Comparison of ENCODE assay signal across 39 cellular contexts in genomic region chr9:16877256-16877655, GRCh38. TPM values are rescaled to one million over a fixed set of nuclear protein-coding genes. Genes with fewer than 3 reads are reported as not detected.
"Had no signal": no experiment of that assay in that cellular context is flagged by ENCODE, and none has a peak within 500 bp of the region (broad histone marks: within the 10 kb centered on the region; RNA-seq: fewer than 3 reads in every experiment).

No MANE protein-coding gene starts in this region.

- H3K9me3 ChIP-seq: adrenal gland, ascending aorta, body of pancreas had no signal

- H3K4me1 ChIP-seq: adrenal gland, ascending aorta, body of pancreas, breast epithelium had no signal

- H3K36me3 Mint-ChIP-seq: activated naive CD4-positive, alpha-beta T cell treated with anti-CD3 and anti-CD28 coated beads, Interleukin-2, amount 10 ng/mL, durations not matched to agents 7 days and 5 days; activated naive CD4-positive, alpha-beta T cell treated with anti-CD3 and anti-CD28 coated beads, Interleukin-2, amount 50 U/mL, for 24 hours; activated naive CD8-positive, alpha-beta T cell; activated naive CD8-positive, alpha-beta T cell treated with anti-CD3 and anti-CD28 coated beads for 36 hours; activated naive CD8-positive, alpha-beta T cell treated with anti-CD3 and anti-CD28 coated beads, Interleukin-2, amount 10 ng/mL, durations not matched to agents 7 days and 5 days; brain had no signal

- H3K27me3 ChIP-seq: adrenal gland, ascending aorta, body of pancreas, brain microvascular endothelial cell, breast epithelium had no signal

- DNase-seq: activated effector memory CD4-positive, alpha-beta T cell treated with anti-CD3 and anti-CD28 coated beads, Interleukin-2, amount 50 U/mL, for 16 hours; activated effector memory CD4-positive, alpha-beta T cell treated with Interleukin-2 at 50 U/mL for 16 hours; activated gamma-delta T cell; activated gamma-delta T cell treated with Interleukin-2 at 50 U/mL for 16 hours; activated naive CD4-positive, alpha-beta T cell; activated naive CD4-positive, alpha-beta T cell treated with anti-CD3 and anti-CD28 coated beads for 36 hours; activated naive CD4-positive, alpha-beta T cell treated with anti-CD3 and anti-CD28 coated beads, Interleukin-2, amount 10 ng/mL, durations not matched to agents 7 days and 5 days; activated naive CD4-positive, alpha-beta T cell treated with anti-CD3 and anti-CD28 coated beads, Interleukin-2, amount 50 U/mL, for 16 hours; activated naive CD4-positive, alpha-beta T cell treated with Interleukin-2 at 50 U/mL for 16 hours; activated naive CD8-positive, alpha-beta T cell treated with anti-CD3 and anti-CD28 coated beads for 36 hours; activated naive CD8-positive, alpha-beta T cell treated with anti-CD3 and anti-CD28 coated beads, Interleukin-2, amount 10 ng/mL, durations not matched to agents 7 days and 5 days; activated naive CD8-positive, alpha-beta T cell treated with anti-CD3 and anti-CD28 coated beads, Interleukin-2, amount 50 U/mL, for 24 hours; activated T-cell treated with anti-CD3 and anti-CD28 coated beads for 4 hours; activated T-cell treated with anti-CD3 and anti-CD28 coated beads, Interleukin-2, amount 50 U/mL, for 1 hour; activated T-cell treated with anti-CD3 and anti-CD28 coated beads, Interleukin-2, amount 50 U/mL, for 24 hours; activated T-cell treated with anti-CD3 and anti-CD28 coated beads, Interleukin-2, amount 50 U/mL, for 4 hours; activated T-cell treated with anti-CD3 and anti-CD28 coated beads, Interleukin-2, amount 50 U/mL, for 48 hours; activated T-cell treated with anti-CD3 and anti-CD28 coated beads, Interleukin-2, amount 50 U/mL, for 72 hours; adrenal gland; amniotic stem cell; amygdala; anterior cingulate cortex; aorta; body of pancreas; brain microvascular endothelial cell; caudate nucleus; central memory CD4-positive, alpha-beta T cell; cerebellar nuclear complex had no signal

- H3K27ac ChIP-seq: adrenal gland, ascending aorta, body of pancreas, brain microvascular endothelial cell, breast epithelium, cardiac muscle cell had no signal

- ATAC-seq: activated naive CD4-positive, alpha-beta T cell treated with anti-CD3 and anti-CD28 coated beads, Interleukin-2, amount 50 U/mL, for 72 hours; activated naive CD8-positive, alpha-beta T cell treated with anti-CD3 and anti-CD28 coated beads, Interleukin-2, amount 50 U/mL, for 24 hours; activated T-cell treated with anti-CD3 and anti-CD28 coated beads, Interleukin-2, amount 50 U/mL, for 4 hours; activated T-cell treated with anti-CD3 and anti-CD28 coated beads, Interleukin-2, amount 50 U/mL, for 72 hours; activated T-helper 17 cell treated with anti-CD3 and anti-CD28 coated beads, Interleukin-2, amount 50 U/mL, for 72 hours; body of pancreas had no signal

- H3K4me1 Mint-ChIP-seq: activated naive CD4-positive, alpha-beta T cell treated with anti-CD3 and anti-CD28 coated beads, Interleukin-2, amount 10 ng/mL, durations not matched to agents 7 days and 5 days; activated naive CD4-positive, alpha-beta T cell treated with anti-CD3 and anti-CD28 coated beads, Interleukin-2, amount 50 U/mL, for 24 hours; activated naive CD8-positive, alpha-beta T cell treated with anti-CD3 and anti-CD28 coated beads for 36 hours; activated naive CD8-positive, alpha-beta T cell treated with anti-CD3 and anti-CD28 coated beads, Interleukin-2, amount 50 U/mL, for 24 hours; activated T-helper 17 cell treated with anti-CD3 and anti-CD28 coated beads, Interleukin-2, amount 50 U/mL, for 72 hours; brain; central memory CD8-positive, alpha-beta T cell had no signal

- H3K4me3 Mint-ChIP-seq: activated naive CD4-positive, alpha-beta T cell treated with anti-CD3 and anti-CD28 coated beads for 36 hours; activated naive CD4-positive, alpha-beta T cell treated with anti-CD3 and anti-CD28 coated beads, Interleukin-2, amount 10 ng/mL, durations not matched to agents 7 days and 5 days; activated naive CD4-positive, alpha-beta T cell treated with anti-CD3 and anti-CD28 coated beads, Interleukin-2, amount 50 U/mL, for 24 hours; activated naive CD8-positive, alpha-beta T cell; activated naive CD8-positive, alpha-beta T cell treated with anti-CD3 and anti-CD28 coated beads for 36 hours; activated naive CD8-positive, alpha-beta T cell treated with anti-CD3 and anti-CD28 coated beads, Interleukin-2, amount 10 ng/mL, durations not matched to agents 7 days and 5 days; activated naive CD8-positive, alpha-beta T cell treated with anti-CD3 and anti-CD28 coated beads, Interleukin-2, amount 50 U/mL, for 24 hours; activated T-cell treated with anti-CD3 and anti-CD28 coated beads, Interleukin-2, amount 50 U/mL, for 24 hours; activated T-cell treated with anti-CD3 and anti-CD28 coated beads, Interleukin-2, amount 50 U/mL, for 4 hours; activated T-cell treated with anti-CD3 and anti-CD28 coated beads, Interleukin-2, amount 50 U/mL, for 72 hours; activated T-helper 1 cell treated with anti-CD3 and anti-CD28 coated beads, Interleukin-12 subunit alpha, Interleukin-12 subunit beta, Interleukin-2, Interleukin-4 antibody, amounts not matched to agents 30 ng/mL and 10 ng/mL and 1 ng/mL, durations not matched to agents 14 hours and 24 hours and 36 hours; activated T-helper 17 cell treated with anti-CD3 and anti-CD28 coated beads, Interleukin-2, amount 50 U/mL, for 72 hours; brain; central memory CD8-positive, alpha-beta T cell had no signal

- H3K27ac Mint-ChIP-seq: activated naive CD4-positive, alpha-beta T cell treated with anti-CD3 and anti-CD28 coated beads for 36 hours; activated naive CD4-positive, alpha-beta T cell treated with anti-CD3 and anti-CD28 coated beads, Interleukin-2, amount 10 ng/mL, durations not matched to agents 7 days and 5 days; activated naive CD4-positive, alpha-beta T cell treated with anti-CD3 and anti-CD28 coated beads, Interleukin-2, amount 50 U/mL, for 24 hours; activated naive CD4-positive, alpha-beta T cell treated with anti-CD3 and anti-CD28 coated beads, Interleukin-2, amount 50 U/mL, for 72 hours; activated naive CD8-positive, alpha-beta T cell; activated naive CD8-positive, alpha-beta T cell treated with anti-CD3 and anti-CD28 coated beads for 36 hours; activated naive CD8-positive, alpha-beta T cell treated with anti-CD3 and anti-CD28 coated beads, Interleukin-2, amount 10 ng/mL, durations not matched to agents 7 days and 5 days; activated naive CD8-positive, alpha-beta T cell treated with anti-CD3 and anti-CD28 coated beads, Interleukin-2, amount 50 U/mL, for 24 hours; activated T-cell treated with anti-CD3 and anti-CD28 coated beads, Interleukin-2, amount 50 U/mL, for 24 hours; activated T-cell treated with anti-CD3 and anti-CD28 coated beads, Interleukin-2, amount 50 U/mL, for 72 hours; activated T-helper 1 cell treated with anti-CD3 and anti-CD28 coated beads, Interleukin-12 subunit alpha, Interleukin-12 subunit beta, Interleukin-2, Interleukin-4 antibody, amounts not matched to agents 30 ng/mL and 10 ng/mL and 1 ng/mL, durations not matched to agents 14 hours and 24 hours and 36 hours; activated T-helper 17 cell treated with anti-CD3 and anti-CD28 coated beads, Interleukin-2, amount 50 U/mL, for 72 hours; activated T-helper 2 cell treated with anti-CD3 and anti-CD28 coated beads, Interferon-gamma antibody, Interleukin-2, Interleukin-4, amounts not matched to agents 10 μg/mL and 5 μg/mL and 100 μg/mL, durations not matched to agents 14 hours and 24 hours and 36 hours; brain had no signal

- H3K27me3 Mint-ChIP-seq: central memory CD8-positive, alpha-beta T cell had no signal

- H3K4me3 ChIP-seq: adrenal gland, ascending aorta, body of pancreas, breast epithelium, cardiac muscle cell had no signal

- H3K36me3 ChIP-seq: adrenal gland, ascending aorta, brain microvascular endothelial cell, breast epithelium, cardiac muscle cell had no signal

RNA-seq across cellular contexts. Expression of gene BNC2, which starts 6.8 kb away (rescaled TPM):
- total RNA-seq: activated naive CD4-positive, alpha-beta T cell treated with anti-CD3 and anti-CD28 coated beads for 36 hours; activated naive CD4-positive, alpha-beta T cell treated with anti-CD3 and anti-CD28 coated beads, Interleukin-2, amount 50 U/mL, for 72 hours; activated naive CD8-positive, alpha-beta T cell treated with anti-CD3 and anti-CD28 coated beads for 36 hours; activated naive CD8-positive, alpha-beta T cell treated with anti-CD3 and anti-CD28 coated beads, Interleukin-2, amount 10 ng/mL, durations not matched to agents 7 days and 5 days; activated T-helper 1 cell treated with anti-CD3 and anti-CD28 coated beads, Interleukin-12 subunit alpha, Interleukin-12 subunit beta, Interleukin-2, Interleukin-4 antibody, amounts not matched to agents 30 ng/mL and 10 ng/mL and 1 ng/mL, durations not matched to agents 14 hours and 24 hours and 36 hours; activated T-helper 17 cell treated with anti-CD3 and anti-CD28 coated beads, Interleukin-2, amount 50 U/mL, for 72 hours; activated T-helper 2 cell treated with anti-CD3 and anti-CD28 coated beads, Interferon-gamma antibody, Interleukin-2, Interleukin-4, amounts not matched to agents 10 μg/mL and 5 μg/mL and 100 μg/mL, durations not matched to agents 14 hours and 24 hours and 36 hours had no signal
